In the genomic region with DNA sequence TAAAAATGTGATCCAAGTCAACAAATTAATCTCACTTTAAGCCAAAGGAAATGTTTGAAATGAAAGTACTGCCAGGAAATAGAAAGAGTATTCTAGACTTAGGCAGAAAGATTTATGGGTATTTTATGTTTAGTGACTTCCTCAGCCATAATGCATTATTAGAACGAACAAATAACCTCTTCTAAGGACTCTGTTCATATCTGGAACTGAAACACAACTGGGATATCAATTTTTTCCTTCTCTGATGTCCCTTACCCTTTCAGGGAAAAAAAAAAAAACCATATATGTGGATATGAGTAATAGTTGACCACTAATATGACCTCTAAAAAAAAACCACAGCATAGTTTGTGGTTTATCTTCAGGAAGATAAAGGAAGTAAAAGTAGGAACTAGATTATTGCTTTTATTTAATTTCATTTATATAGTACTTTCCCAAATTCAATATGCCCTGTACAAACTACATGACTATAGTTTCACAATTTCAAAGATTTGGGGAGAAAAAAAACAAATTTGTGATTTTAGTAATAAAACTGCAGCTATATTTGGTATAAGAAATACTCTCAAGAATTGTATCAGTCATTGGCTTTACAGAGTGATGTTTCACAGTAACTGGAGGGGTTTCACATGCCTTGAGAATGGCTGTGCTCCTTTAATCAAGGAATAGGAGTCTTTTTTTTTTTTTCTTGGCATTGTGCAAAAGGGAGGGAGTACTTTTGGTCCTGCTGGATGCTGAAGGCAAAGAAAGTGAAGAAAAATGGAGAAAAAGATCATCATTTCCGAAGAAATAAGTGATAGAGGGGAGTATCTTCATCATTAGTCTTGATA, we compare ENCODE assay signal across 10 cellular contexts. TPM values are rescaled to one million over a fixed set of nuclear protein-coding genes. Genes with fewer than 3 reads are reported as not detected.
DNase-seq lines count a peak whose midpoint lies in the region; ATAC-seq, FAIRE-seq and TF ChIP-seq lines count a peak whose summit lies in the region.
"Had no signal": no experiment of that assay in that cellular context is flagged by ENCODE, and none has a peak within 500 bp of the region (broad histone marks: within the 10 kb centered on the region; RNA-seq: fewer than 3 reads in every experiment).

No MANE protein-coding gene starts in this region.

- intact Hi-C loops in activated CD8-positive, alpha-beta T cell treated with anti-CD3 and anti-CD28 coated beads for 36 hours (cut with micrococcal nuclease): no loop called here
- intact Hi-C loops in endothelial cell of umbilical vein (cut with micrococcal nuclease): loop anchor here (1.0 kb wide), 1 partner anchor 21 kb away; no protein-coding TSS in a partner anchor

- H2AFZ ChIP-seq in endothelial cell of umbilical vein (ENCODE audit: low read depth, low read length): no peak overlapping the region

- no peaks in the 10 kb centered on the region for H3K9me3 ChIP-seq in RWPE2 (ENCODE audit: severe bottlenecking)
- H3K9me3 ChIP-seq in endothelial cell of umbilical vein (replicated peaks; ENCODE audit: control insufficient read depth, insufficient read depth, low read length): no peaks in the 10 kb centered on the region
- H3K9me3 ChIP-seq: adrenal gland had no signal

- peaks cover 85% of the 10 kb centered on the region for H3K4me1 Mint-ChIP-seq in activated CD8-positive, alpha-beta T cell treated with anti-CD3 and anti-CD28 coated beads for 36 hours (ENCODE audit: low read depth)
- peaks cover 41% of the 10 kb centered on the region for H3K4me1 Mint-ChIP-seq in activated CD8-positive, alpha-beta T cell treated with anti-CD3 and anti-CD28 coated beads, Interleukin-2, amount 10 ng/mL, durations not matched to agents 7 days and 5 days (ENCODE audit: low read depth)
- peaks cover 68% of the 10 kb centered on the region for H3K4me1 Mint-ChIP-seq in stimulated activated effector memory CD8-positive, alpha-beta T cell treated with anti-CD3 and anti-CD28 coated beads, Interleukin-12 subunit alpha, Interleukin-12 subunit beta, amount 100 ng/mL, for 72 hours

- no peaks in the 10 kb centered on the region for H3K9me3 Mint-ChIP-seq in activated CD8-positive, alpha-beta T cell treated with anti-CD3 and anti-CD28 coated beads for 36 hours
- H3K9me3 Mint-ChIP-seq in activated CD8-positive, alpha-beta T cell treated with anti-CD3 and anti-CD28 coated beads, Interleukin-2, amount 10 ng/mL, durations not matched to agents 7 days and 5 days (ENCODE audit: insufficient read depth): no peaks in the 10 kb centered on the region
- H3K9me3 Mint-ChIP-seq in stimulated activated effector memory CD8-positive, alpha-beta T cell treated with anti-CD3 and anti-CD28 coated beads, Interleukin-12 subunit alpha, Interleukin-12 subunit beta, amount 100 ng/mL, for 72 hours: no peaks in the 10 kb centered on the region

- H3K4me3 Mint-ChIP-seq in activated CD8-positive, alpha-beta T cell treated with anti-CD3 and anti-CD28 coated beads for 36 hours: no peak overlapping the region
- H3K4me3 Mint-ChIP-seq in activated CD8-positive, alpha-beta T cell treated with anti-CD3 and anti-CD28 coated beads, Interleukin-2, amount 10 ng/mL, durations not matched to agents 7 days and 5 days: no peak overlapping the region
- no peak overlapping the region for H3K4me3 Mint-ChIP-seq in stimulated activated effector memory CD8-positive, alpha-beta T cell treated with anti-CD3 and anti-CD28 coated beads, Interleukin-12 subunit alpha, Interleukin-12 subunit beta, amount 100 ng/mL, for 72 hours

- DNase-seq in activated CD8-positive, alpha-beta T cell treated with anti-CD3 and anti-CD28 coated beads for 36 hours: no peak
- DNase-seq in activated CD8-positive, alpha-beta T cell treated with anti-CD3 and anti-CD28 coated beads, Interleukin-2, amount 10 ng/mL, durations not matched to agents 7 days and 5 days: no peak
- DNase-seq in RWPE2 (ENCODE audit: low spot score) (no peak), endothelial cell of umbilical vein (ENCODE audit: low read depth, low spot score) (peak; percentile 65), frontal cortex (ENCODE audit: low spot score in 2 of 2) (no peak), NCI-H2227 treated with DMSO at 0.1 percent for 48 hours (lab: John Stamatoyannopoulos, UW) (no peak)
- DNase-seq in stimulated activated effector memory CD8-positive, alpha-beta T cell treated with anti-CD3 and anti-CD28 coated beads, Interleukin-12 subunit alpha, Interleukin-12 subunit beta, amount 100 ng/mL, for 72 hours (ENCODE audit: low spot score in 2 of 2): no peak
- DNase-seq: T-helper 9 cell had no signal

- H3K27ac ChIP-seq in RWPE2 (ENCODE audit: poor library complexity, severe bottlenecking): peak overlapping the region; percentile 44
- H3K27ac ChIP-seq in endothelial cell of umbilical vein (ENCODE audit: insufficient read depth, low read depth, low read length): peak overlapping the region; percentile 28

- H3K4me1 ChIP-seq in RWPE2 (ENCODE audit: insufficient read depth, poor library complexity, severe bottlenecking) (peaks cover 40% of the 10 kb centered on the region), endothelial cell of umbilical vein (ENCODE audit: control insufficient read depth, extremely low read depth, insufficient read depth, low read length) (peaks cover 23% of the 10 kb centered on the region)

- peak overlapping the region; percentile 68 for H3K27ac Mint-ChIP-seq in activated CD8-positive, alpha-beta T cell treated with anti-CD3 and anti-CD28 coated beads for 36 hours
- no peak overlapping the region for H3K27ac Mint-ChIP-seq in activated CD8-positive, alpha-beta T cell treated with anti-CD3 and anti-CD28 coated beads, Interleukin-2, amount 10 ng/mL, durations not matched to agents 7 days and 5 days
- H3K27ac Mint-ChIP-seq in stimulated activated effector memory CD8-positive, alpha-beta T cell treated with anti-CD3 and anti-CD28 coated beads, Interleukin-12 subunit alpha, Interleukin-12 subunit beta, amount 100 ng/mL, for 72 hours: peak overlapping the region; percentile 50

- no peak for ATAC-seq in activated CD8-positive, alpha-beta T cell treated with anti-CD3 and anti-CD28 coated beads for 36 hours
- ATAC-seq in activated CD8-positive, alpha-beta T cell treated with anti-CD3 and anti-CD28 coated beads, Interleukin-2, amount 10 ng/mL, durations not matched to agents 7 days and 5 days: no peak
- peak; percentile 50; the same call in 1 of the 3 replicates for ATAC-seq in RWPE2 (ENCODE audit: low read depth)
- no peak for ATAC-seq in stimulated activated effector memory CD8-positive, alpha-beta T cell treated with anti-CD3 and anti-CD28 coated beads, Interleukin-12 subunit alpha, Interleukin-12 subunit beta, amount 100 ng/mL, for 72 hours
- no peak for ATAC-seq in HG03354 (IDR thresholded peaks at IDR 0.05; ENCODE audit: poor library complexity, severe bottlenecking, unreplicated experiment)

- CTCF ChIA-PET in activated CD8-positive, alpha-beta T cell treated with anti-CD3 and anti-CD28 coated beads for 36 hours (lab: Charles Lee): interaction anchor here (1.1 to 2.5 kb wide), 2 partner anchors 12 to 16 kb away, joined by 3 to 7 read pairs; no protein-coding TSS in a partner anchor
- CTCF ChIA-PET in activated CD8-positive, alpha-beta T cell treated with anti-CD3 and anti-CD28 coated beads, Interleukin-2, amount 10 ng/mL, durations not matched to agents 7 days and 5 days (lab: Charles Lee): interaction anchor here (0.6 kb wide), 1 partner anchor 1669 kb away, joined by 3 read pairs; no protein-coding TSS in a partner anchor
- CTCF ChIA-PET in endothelial cell of umbilical vein (lab: Charles Lee): interaction anchor here (0.9 kb wide), 1 partner anchor 9 kb away, joined by 6 read pairs; no protein-coding TSS in a partner anchor

- FAIRE-seq in endothelial cell of umbilical vein (lab: Jason Lieb, UNC) (no peak), frontal cortex (lab: Jason Lieb, UNC) (no peak)

- H3K9me1 ChIP-seq in endothelial cell of umbilical vein (replicated peaks; ENCODE audit: control insufficient read depth, extremely low read depth, insufficient read depth, low read length): no peaks in the 10 kb centered on the region

- H4K20me1 ChIP-seq in endothelial cell of umbilical vein (replicated peaks; ENCODE audit: control insufficient read depth, extremely low read depth, insufficient read depth, low read length): no peaks in the 10 kb centered on the region

- no peak overlapping the region for H3K4me3 ChIP-seq in RWPE2 (ENCODE audit: severe bottlenecking)
- H3K4me3 ChIP-seq in endothelial cell of umbilical vein (replicated peaks in 1 of 3; ENCODE audit: insufficient read depth in 1 of 3, low read depth in 1 of 3, low read length in 3 of 3): no peak overlapping the region
- H3K4me3 ChIP-seq: adrenal gland had no signal

- no TSS peak for BruUV-seq in endothelial cell of umbilical vein (replicated peaks; lab: Mats Ljungman, UMichigan)

- no peak for TF ChIP-seq CTCF in activated CD8-positive, alpha-beta T cell treated with anti-CD3 and anti-CD28 coated beads for 36 hours (IDR thresholded peaks at IDR 0.05)
- TF ChIP-seq CTCF in RWPE2 (IDR thresholded peaks at IDR 0.05; ENCODE audit: poor library complexity, severe bottlenecking) (no peak), endothelial cell of umbilical vein (IDR thresholded peaks at IDR 0.05; ENCODE audit: extremely low read depth in 1 of 2, insufficient read depth in 1 of 2, low read depth in 1 of 2, low read length in 2 of 2) (no peak)

- H3K4me2 ChIP-seq in endothelial cell of umbilical vein (ENCODE audit: insufficient read depth, low read length): peak overlapping the region; percentile 31

- no peaks in the 10 kb centered on the region for H3K27me3 ChIP-seq in RWPE2 (ENCODE audit: insufficient read depth, poor library complexity, severe bottlenecking)
- H3K27me3 ChIP-seq in endothelial cell of umbilical vein (ENCODE audit: control insufficient read depth in 2 of 2, insufficient read depth in 2 of 2, low read length in 2 of 2): no peaks in the 10 kb centered on the region
- H3K27me3 ChIP-seq: adrenal gland had no signal

- no peaks in the 10 kb centered on the region for H3K27me3 Mint-ChIP-seq in activated CD8-positive, alpha-beta T cell treated with anti-CD3 and anti-CD28 coated beads for 36 hours
- H3K27me3 Mint-ChIP-seq in activated CD8-positive, alpha-beta T cell treated with anti-CD3 and anti-CD28 coated beads, Interleukin-2, amount 10 ng/mL, durations not matched to agents 7 days and 5 days (ENCODE audit: low read depth): no peaks in the 10 kb centered on the region

- no peak for TF ChIP-seq POLR2A in endothelial cell of umbilical vein (IDR thresholded peaks at IDR 0.05; ENCODE audit: low read depth, low read length)

- peaks cover 59% of the 10 kb centered on the region for H3K79me2 ChIP-seq in endothelial cell of umbilical vein (ENCODE audit: control insufficient read depth, insufficient read depth, low read length)

- no peak overlapping the region for H3K9ac ChIP-seq in endothelial cell of umbilical vein (replicated peaks; ENCODE audit: extremely low read depth, insufficient read depth, low read length)

- peaks cover 84% of the 10 kb centered on the region for H3K36me3 Mint-ChIP-seq in activated CD8-positive, alpha-beta T cell treated with anti-CD3 and anti-CD28 coated beads for 36 hours (ENCODE audit: low read depth)
- H3K36me3 Mint-ChIP-seq in activated CD8-positive, alpha-beta T cell treated with anti-CD3 and anti-CD28 coated beads, Interleukin-2, amount 10 ng/mL, durations not matched to agents 7 days and 5 days (ENCODE audit: low read depth): peaks cover 79% of the 10 kb centered on the region
- peaks cover 99% of the 10 kb centered on the region for H3K36me3 Mint-ChIP-seq in stimulated activated effector memory CD8-positive, alpha-beta T cell treated with anti-CD3 and anti-CD28 coated beads, Interleukin-12 subunit alpha, Interleukin-12 subunit beta, amount 100 ng/mL, for 72 hours

- dilution Hi-C loops in endothelial cell of umbilical vein (cut with MboI; ENCODE audit: extremely low pct_ligation_motif_present, low sequenced_read_pairs): no loop called here

- POLR2A ChIA-PET in activated CD8-positive, alpha-beta T cell treated with anti-CD3 and anti-CD28 coated beads for 36 hours (lab: Charles Lee): no interaction called here
- POLR2A ChIA-PET in activated CD8-positive, alpha-beta T cell treated with anti-CD3 and anti-CD28 coated beads, Interleukin-2, amount 10 ng/mL, durations not matched to agents 7 days and 5 days (lab: Charles Lee): no interaction called here
- POLR2A ChIA-PET in endothelial cell of umbilical vein (lab: Charles Lee): no interaction called here

- H3K36me3 ChIP-seq in RWPE2 (ENCODE audit: low read depth) (peaks cover 86% of the 10 kb centered on the region), endothelial cell of umbilical vein (ENCODE audit: control insufficient read depth in 2 of 2, extremely low read depth in 1 of 2, insufficient read depth in 2 of 2, low read length in 2 of 2) (peaks cover 24 to 28% of the 10 kb centered on the region in 2 experiments)

RNA-seq across cellular contexts. Expression of gene ZNF507, which starts 6.6 kb away (rescaled TPM):
- total RNA-seq in activated CD8-positive, alpha-beta T cell treated with anti-CD3 and anti-CD28 coated beads for 36 hours: 10 to 100 TPM; 24.2 to 25.6 TPM
- total RNA-seq in activated CD8-positive, alpha-beta T cell treated with anti-CD3 and anti-CD28 coated beads, Interleukin-2, amount 10 ng/mL, durations not matched to agents 7 days and 5 days: 10 to 100 TPM; 25.8 to 28.0 TPM
- total RNA-seq in endothelial cell of umbilical vein (20.3 and 23.0 TPM in 2 replicates), frontal cortex (24.1 TPM)
- polyA plus RNA-seq in endothelial cell of umbilical vein: 4.8 and 6.8 TPM in 2 replicates
- 7.9 and 8.4 TPM in 2 replicates for polyA plus RNA-seq in endothelial cell of umbilical vein (2011; cell fraction: cytosol; rRNA removed)
- 21.5 and 23.7 TPM in 2 replicates for polyA plus RNA-seq in endothelial cell of umbilical vein (2011; cell fraction: nucleus; rRNA removed)
- 10.4 and 11.8 TPM in 2 replicates for polyA plus RNA-seq in endothelial cell of umbilical vein (2012)
- polyA minus RNA-seq in endothelial cell of umbilical vein: 16.3 and 16.4 TPM in 2 replicates
- polyA minus RNA-seq in endothelial cell of umbilical vein (2011; cell fraction: cytosol; rRNA and poly(A)+ RNA removed): 12.1 TPM
- 23.9 and 34.8 TPM in 2 replicates for polyA minus RNA-seq in endothelial cell of umbilical vein (2011; cell fraction: nucleus; rRNA and poly(A)+ RNA removed)

RNA-seq across cellular contexts. Expression of gene DPY19L3, which starts 53.6 kb away (rescaled TPM):
- 10 to 100 TPM; 10.4 to 12.4 TPM for total RNA-seq in activated CD8-positive, alpha-beta T cell treated with anti-CD3 and anti-CD28 coated beads for 36 hours
- total RNA-seq in activated CD8-positive, alpha-beta T cell treated with anti-CD3 and anti-CD28 coated beads, Interleukin-2, amount 10 ng/mL, durations not matched to agents 7 days and 5 days: 10 to 100 TPM; 13.0 to 13.6 TPM
- total RNA-seq in endothelial cell of umbilical vein: 39.3 and 39.5 TPM in 2 replicates
- 26.2 and 36.1 TPM in 2 replicates for polyA plus RNA-seq in endothelial cell of umbilical vein
- polyA plus RNA-seq in endothelial cell of umbilical vein (2011; cell fraction: cytosol; rRNA removed): 20.8 and 22.1 TPM in 2 replicates
- polyA plus RNA-seq in endothelial cell of umbilical vein (2011; cell fraction: nucleus; rRNA removed): 141 and 143 TPM in 2 replicates
- 14.9 and 16.9 TPM in 2 replicates for polyA plus RNA-seq in endothelial cell of umbilical vein (2012)
- polyA minus RNA-seq in endothelial cell of umbilical vein: 45.2 and 69.5 TPM in 2 replicates
- polyA minus RNA-seq in endothelial cell of umbilical vein (2011; cell fraction: cytosol; rRNA and poly(A)+ RNA removed): 15.3 TPM
- polyA minus RNA-seq in endothelial cell of umbilical vein (2011; cell fraction: nucleus; rRNA and poly(A)+ RNA removed): 64.1 and 97.8 TPM in 2 replicates
- total RNA-seq in frontal cortex: 28.9 TPM
